12 cellular contexts compared by ENCODE assay signal in the genomic region with DNA sequence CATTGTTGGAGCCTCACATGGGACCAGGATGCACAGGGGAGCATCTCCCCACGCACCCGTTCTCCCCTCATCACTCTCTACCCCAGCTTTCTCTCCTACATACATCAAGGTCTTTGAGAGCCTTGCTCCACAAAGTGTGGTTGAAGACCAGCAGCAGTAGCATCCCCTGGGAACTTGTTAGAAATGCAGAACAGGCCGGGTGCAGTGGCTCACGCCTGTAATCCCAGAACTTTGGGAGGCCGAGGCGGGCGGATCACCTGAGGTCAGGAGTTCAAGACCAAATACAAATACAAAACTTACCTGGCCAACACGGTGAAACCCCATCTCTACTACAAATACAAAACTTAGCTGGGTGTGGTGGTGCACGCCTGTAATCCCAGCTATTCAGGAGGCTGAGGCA. TPM values are rescaled to one million over a fixed set of nuclear protein-coding genes. Genes with fewer than 3 reads are reported as not detected.
DNase-seq lines count a peak whose midpoint lies in the region; ATAC-seq and TF ChIP-seq lines count a peak whose summit lies in the region.
"Not testable (repeated sequence)": the region's sequence is repeated elsewhere in the genome, so short reads cannot be mapped to it uniquely, and the experiment has no call there.
"Had no signal": no experiment of that assay in that cellular context is flagged by ENCODE, and none has a peak within 500 bp of the region (broad histone marks: within the 10 kb centered on the region; RNA-seq: fewer than 3 reads in every experiment).

No MANE protein-coding gene starts in this region.

- intact Hi-C loops in Right ventricle myocardium inferior (cut with DNase I), result not testable (repeated sequence)

- peaks cover 14% of the 10 kb centered on the region for H3K36me3 Mint-ChIP-seq in nephron (ENCODE audit: low read depth)
- not testable (repeated sequence) for H3K36me3 Mint-ChIP-seq in osteocyte (ENCODE audit: unreplicated experiment)

- not testable (repeated sequence) for ATAC-seq in Right ventricle myocardium inferior, left lobe of liver

- TF ChIP-seq CTCF in GM13977 (IDR thresholded peaks at IDR 0.05; ENCODE audit: extremely low read depth, insufficient read depth, missing control alignments); nephron (IDR thresholded peaks at IDR 0.05; ENCODE audit: unreplicated experiment in 3 of 3); osteocyte (IDR thresholded peaks at IDR 0.05): not testable (repeated sequence)

- DNase-seq in AG20443 (ENCODE audit: low spot score), result peak; percentile 5
- peak; percentile 9 for DNase-seq in GM13977 (ENCODE audit: low spot score)
- DNase-seq in activated CD8-positive, alpha-beta memory T cell treated with anti-CD3 and anti-CD28 coated beads, Interleukin-2, amount 50 U/mL, for 48 hours, result peak; percentile 25
- peak; percentile 21 for DNase-seq in Right ventricle myocardium inferior (ENCODE audit: missing footprints)
- peak; percentile 15 for DNase-seq in left lobe of liver (ENCODE audit: low spot score)
- DNase-seq in osteocyte (ENCODE audit: extremely low spot score, unreplicated experiment), result peak; percentile 62

- peak overlapping the region in 1 of 3 experiments; percentile 46 for H3K4me3 Mint-ChIP-seq in nephron
- H3K4me3 Mint-ChIP-seq in osteocyte (ENCODE audit: unreplicated experiment), result not testable (repeated sequence)

- H3K4me1 Mint-ChIP-seq in nephron, result peaks cover 14% of the 10 kb centered on the region
- H3K4me1 Mint-ChIP-seq in osteocyte (ENCODE audit: unreplicated experiment), result not testable (repeated sequence)

- in situ Hi-C loops in GM13977 (cut with MboI; ENCODE audit: low pct_unique_long_range_greater_than_20kb, low sequenced_read_pairs, unreplicated experiment), result not testable (repeated sequence)

- H3K9me3 Mint-ChIP-seq in nephron (peaks cover 22% of the 10 kb centered on the region), osteocyte (ENCODE audit: unreplicated experiment) (peaks cover 12% of the 10 kb centered on the region)

- H3K27ac Mint-ChIP-seq in nephron, result peak overlapping the region; percentile 35 to 87 (median 47)
- not testable (repeated sequence) for H3K27ac Mint-ChIP-seq in osteocyte (ENCODE audit: unreplicated experiment)

- peaks cover 50% of the 10 kb centered on the region for H3K27me3 Mint-ChIP-seq in nephron (ENCODE audit: low read depth)
- peaks cover 29% of the 10 kb centered on the region for H3K27me3 Mint-ChIP-seq in osteocyte (ENCODE audit: unreplicated experiment)

RNA-seq across cellular contexts. Expression of a gene that starts 6.9 kb away (rescaled TPM):
- total RNA-seq in Right ventricle myocardium inferior, result not detected
- total RNA-seq in left lobe of liver, result not detected
- total RNA-seq in osteocyte, result not detected in 2 replicates
- total RNA-seq: A172; Caco-2; Calu3; CD4-positive, alpha-beta T cell; CD8-positive, alpha-beta T cell had no signal

RNA-seq across cellular contexts. Expression of a gene that starts 7.5 kb away (rescaled TPM):
- total RNA-seq in Right ventricle myocardium inferior, result 2.3 TPM
- not detected for total RNA-seq in left lobe of liver
- total RNA-seq in osteocyte, result 84.0 and 85.8 TPM in 2 replicates
- total RNA-seq: A172; Caco-2; CD4-positive, alpha-beta T cell had no signal

RNA-seq across cellular contexts. Expression of a gene that starts 8.2 kb away (rescaled TPM):
- total RNA-seq in Right ventricle myocardium inferior (not detected), left lobe of liver (not detected), osteocyte (not detected in 2 replicates)
- total RNA-seq: A172; Caco-2; Calu3; CD4-positive, alpha-beta T cell; CD8-positive, alpha-beta T cell had no signal

RNA-seq across cellular contexts. Expression of a gene that starts 32.5 kb away (rescaled TPM):
- total RNA-seq in Right ventricle myocardium inferior (10.7 TPM), left lobe of liver (21.4 TPM), osteocyte (68.3 and 80.8 TPM in 2 replicates)

RNA-seq across cellular contexts. Expression of a gene that starts 32.6 kb away (rescaled TPM):
- total RNA-seq in Right ventricle myocardium inferior, result 18.0 TPM
- 19.3 TPM for total RNA-seq in left lobe of liver
- 45.2 and 51.1 TPM in 2 replicates for total RNA-seq in osteocyte

Comparison
In these comparisons a context has a peak if more than half of its experiments do, and no peak if none do; other contexts are left out.
1. DNase-seq: peak in every context shown above with its lines; median percentile 62 in osteocyte; 25 in activated CD8-positive, alpha-beta memory T cell treated with anti-CD3 and anti-CD28 coated beads, Interleukin-2, amount 50 U/mL, for 48 hours; 21 in Right ventricle myocardium inferior; 15 in left lobe of liver; 9 in GM13977; 5 in AG20443.
2. RNA of a gene that starts 7.5 kb away (total RNA-seq): 84.0 to 85.8 TPM in osteocyte; 2.3 TPM in Right ventricle myocardium inferior (single experiment) and not detected in left lobe of liver (single experiment); every median in the first group is over 10 times any median in the second.